12 cellular contexts compared by ENCODE assay signal in the genomic region with DNA sequence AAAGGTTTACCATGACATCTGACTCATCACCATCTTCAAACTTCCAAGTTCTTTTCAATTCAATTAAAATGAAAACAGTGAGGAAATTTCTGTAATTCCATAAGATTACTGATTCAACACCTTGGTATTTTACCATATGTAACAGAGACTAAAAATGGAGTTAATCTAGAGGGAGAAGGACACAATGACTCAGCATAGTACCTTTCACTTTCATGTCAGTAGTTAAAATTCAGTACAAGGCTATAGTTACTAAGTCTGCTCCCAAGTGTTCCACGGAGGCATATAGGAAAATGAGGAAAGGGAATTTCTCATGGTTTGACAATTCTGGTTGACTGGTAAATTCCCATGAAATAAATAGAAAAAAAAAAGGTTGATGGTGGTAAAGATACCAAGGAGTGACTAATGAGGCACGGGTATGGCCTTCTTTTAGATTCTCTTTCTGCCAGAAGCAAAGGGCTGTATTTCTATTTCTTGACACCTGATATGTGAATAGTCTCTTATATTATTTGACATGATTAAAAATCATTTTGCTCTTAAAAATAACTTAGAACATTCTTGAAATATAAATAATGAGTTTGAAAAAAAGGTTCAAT.
DNase-seq lines count a peak whose midpoint lies in the region; ATAC-seq, FAIRE-seq and TF ChIP-seq lines count a peak whose summit lies in the region.
"Had no signal": no experiment of that assay in that cellular context is flagged by ENCODE, and none has a peak within 500 bp of the region (broad histone marks: within the 10 kb centered on the region; RNA-seq: fewer than 3 reads in every experiment).

No MANE protein-coding gene starts in this region.

- H4K8ac ChIP-seq in mesendoderm (ENCODE audit: low read depth, low read length): no peak overlapping the region

- H2AFZ ChIP-seq in hepatocyte: no peak overlapping the region

- no peak overlapping the region for H3K4ac ChIP-seq in mesendoderm (ENCODE audit: low read depth, low read length)

- TF ChIP-seq CTCF in hepatocyte (IDR thresholded peaks at IDR 0.05; ENCODE audit: poor library complexity) (no peak), kidney (IDR thresholded peaks at IDR 0.05; ENCODE audit: borderline replicate concordance, extremely low read depth, insufficient read depth) (no peak)

- no peak overlapping the region for H4K5ac ChIP-seq in mesendoderm (ENCODE audit: low read length)

- no peak overlapping the region for H3K4me2 ChIP-seq in mesendoderm (ENCODE audit: low read length)
- H3K4me2 ChIP-seq in hepatocyte: no peak overlapping the region

- H2BK120ac ChIP-seq in mesendoderm (ENCODE audit: low read depth, low read length): no peak overlapping the region

- WGBS in mesendoderm (ENCODE audit: extremely low coverage, insufficient coverage, low lambda C conversion rate): no CpG with 5 or more reads among the region's 2 CpGs
- WGBS in hepatocyte (ENCODE audit: low lambda C conversion rate, missing lambda C conversion rate): 86% methylated on average over 2 of the region's 2 CpGs

- H3K27ac ChIP-seq in mesendoderm (ENCODE audit: low read depth, low read length): no peak overlapping the region
- H3K27ac ChIP-seq in hepatocyte: no peak overlapping the region
- no peak overlapping the region for H3K27ac ChIP-seq in kidney (ENCODE audit: low read depth in 2 of 2, low read length in 2 of 2)

- H3K9ac ChIP-seq in mesendoderm (ENCODE audit: low read length): no peak overlapping the region
- H3K9ac ChIP-seq in kidney (ENCODE audit: low read length in 2 of 2): no peak overlapping the region

- no peaks in the 10 kb centered on the region for H3K4me1 ChIP-seq in mesendoderm (ENCODE audit: control insufficient read depth, low read depth, low read length)
- H3K4me1 ChIP-seq in hepatocyte (ENCODE audit: insufficient read depth): no peaks in the 10 kb centered on the region
- H3K4me1 ChIP-seq in kidney (ENCODE audit: control insufficient read depth in 1 of 2, insufficient read depth in 1 of 2, low read depth in 1 of 2, low read length in 2 of 2): no peaks in the 10 kb centered on the region

- H3K56ac ChIP-seq in mesendoderm (ENCODE audit: low read length): no peak overlapping the region

- no peaks in the 10 kb centered on the region for H3K36me3 ChIP-seq in mesendoderm (ENCODE audit: control insufficient read depth, insufficient read depth, low read length)
- H3K36me3 ChIP-seq in hepatocyte (replicated peaks; ENCODE audit: insufficient read depth, low read depth): no peaks in the 10 kb centered on the region
- H3K36me3 ChIP-seq in kidney (ENCODE audit: control insufficient read depth in 1 of 2, insufficient read depth in 2 of 2, low read length in 2 of 2): no peaks in the 10 kb centered on the region

- intact Hi-C loops in kidney (cut with DNase I): no loop called here

- no peak overlapping the region for H2BK15ac ChIP-seq in mesendoderm (replicated peaks; ENCODE audit: low read depth)

- H2AK5ac ChIP-seq in mesendoderm (ENCODE audit: low read length): no peak overlapping the region

- H3K4me3 ChIP-seq in mesendoderm (ENCODE audit: low read length) (no peak overlapping the region), hepatocyte (no peak overlapping the region), kidney (ENCODE audit: low read length in 2 of 2) (no peak overlapping the region)

- no peaks in the 10 kb centered on the region for H3K9me2 ChIP-seq in hepatocyte (replicated peaks; ENCODE audit: insufficient read depth)

- H3K23ac ChIP-seq in mesendoderm (ENCODE audit: low read length): no peak overlapping the region

- no peak overlapping the region for H2BK5ac ChIP-seq in mesendoderm (ENCODE audit: low read length)

- in situ Hi-C loops in KBM-7 (cut with MboI; ENCODE audit: low pct_unique_long_range_greater_than_20kb, low sequenced_read_pairs): no loop called here

- peak; percentile 81 for ATAC-seq in GM19455 (IDR thresholded peaks at IDR 0.05; ENCODE audit: unreplicated experiment)
- ATAC-seq in HG03039 (IDR thresholded peaks at IDR 0.05; ENCODE audit: unreplicated experiment): peak; percentile 86
- ATAC-seq: HCT116 had no signal

- no peak for FAIRE-seq in kidney (lab: Jason Lieb, UNC)
- FAIRE-seq: small intestine had no signal

- DNase-seq in NCI-H460 (ENCODE audit: extremely low read depth, low read depth) (peak; percentile 11), mesendoderm (peak; percentile 56), KBM-7 (no peak), RPMI8226 (no peak), hepatocyte (ENCODE audit: low spot score) (no peak), kidney (no peak)
- DNase-seq: activated naive CD4-positive, alpha-beta T cell treated with anti-CD3 and anti-CD28 coated beads for 36 hours; NCI-H2171 treated with DMSO at 0.1 percent for 48 hours; small intestine had no signal

- no peaks in the 10 kb centered on the region for H3K79me1 ChIP-seq in mesendoderm (ENCODE audit: low read length)

- H3K9me3 ChIP-seq in hepatocyte (ENCODE audit: low read depth): no peaks in the 10 kb centered on the region
- no peaks in the 10 kb centered on the region for H3K9me3 ChIP-seq in kidney (ENCODE audit: control insufficient read depth in 1 of 2, low read length in 2 of 2)

- H3K27me3 ChIP-seq in mesendoderm (ENCODE audit: insufficient read depth, low read length, poor library complexity) (no peaks in the 10 kb centered on the region), hepatocyte (no peaks in the 10 kb centered on the region)

- H3K79me2 ChIP-seq in mesendoderm (ENCODE audit: control insufficient read depth, insufficient read depth, low read length) (no peaks in the 10 kb centered on the region), hepatocyte (no peaks in the 10 kb centered on the region)

- no peaks in the 10 kb centered on the region for H4K20me1 ChIP-seq in hepatocyte (ENCODE audit: insufficient read depth, poor library complexity, severe bottlenecking)

- H3K18ac ChIP-seq in mesendoderm (ENCODE audit: low read length): no peak overlapping the region

Comparison
In these comparisons a context has a peak if more than half of its experiments do, and no peak if none do; other contexts are left out.
1. DNase-seq: peak in NCI-H460 (single experiment) and mesendoderm (single experiment); none in KBM-7 (single experiment), RPMI8226 (single experiment), hepatocyte (single experiment) and kidney (single experiment).